ENCODE assay signal across 16 cellular contexts in genomic region chr2:230930149-230930780, GRCh38. TPM values are rescaled to one million over a fixed set of nuclear protein-coding genes. Genes with fewer than 3 reads are reported as not detected.
A peak's percentile ranks its signal among the peaks of the same experiment; 100 is the strongest.
DNase-seq lines count a peak whose midpoint lies in the region; ATAC-seq, FAIRE-seq and TF ChIP-seq lines count a peak whose summit lies in the region.
"Had no signal": no experiment of that assay in that cellular context is flagged by ENCODE, and none has a peak within 500 bp of the region (broad histone marks: within the 10 kb centered on the region; RNA-seq: fewer than 3 reads in every experiment).

No MANE protein-coding gene starts in this region.

- no peak overlapping the region for H2AFZ ChIP-seq in H1 (ENCODE audit: low read length)

- peaks cover 12% of the 10 kb centered on the region for H3K27me3 Mint-ChIP-seq in T-helper 2 cell treated with Interferon-gamma antibody and Interleukin-4, amounts not matched to agents 5 μg/mL and 100 μg/mL, for 36 hours (ENCODE audit: low read depth)

- POLR2A ChIA-PET in H1 (lab: Charles Lee; ENCODE audit: partially characterized antibody), result interaction anchor here (1.2 kb wide), 1 partner anchor 63 kb away, joined by 3 read pairs; no protein-coding TSS in a partner anchor

- no peak for TF ChIP-seq POLR2A in H1 (IDR thresholded peaks at IDR 0.05; ENCODE audit: control extremely low read depth in 1 of 2, low read depth in 2 of 2, low read length in 2 of 2)

- H3K56ac ChIP-seq in H1 (replicated peaks; ENCODE audit: insufficient read length, low read depth, low read length), result no peak overlapping the region

- CTCF ChIA-PET in H1 (lab: Charles Lee; ENCODE audit: partially characterized antibody), result interaction anchor here (0.7 to 15.3 kb wide), 7 partner anchors 10 to 318 kb away, joined by 3 to 332 read pairs (median 4); no protein-coding TSS in a partner anchor

- H2BK20ac ChIP-seq in H1 (ENCODE audit: low read length), result no peak overlapping the region

- no peak overlapping the region for H3K9ac ChIP-seq in BLaER1 treated with 17β-estradiol and CSF1 and Interleukin-3, amounts not matched to agents 10 nM and 100 nM
- H3K9ac ChIP-seq in H1 (replicated peaks in 1 of 4; ENCODE audit: extremely low read depth in 1 of 4, low read depth in 3 of 4, low read length in 3 of 4), result no peak overlapping the region

- in situ Hi-C loops in G401 (cut with HindIII; ENCODE audit: low sequenced_read_pairs), result no loop called here

- no peak overlapping the region for H3K14ac ChIP-seq in H1 (ENCODE audit: insufficient read length)

- no peak overlapping the region for H3K23ac ChIP-seq in H1 (ENCODE audit: insufficient read length)

- no peak overlapping the region for H2BK120ac ChIP-seq in H1 (replicated peaks; ENCODE audit: low read depth, low read length)

- DNase-seq in DMS 273 treated with DMSO at 0.1 percent for 48 hours (lab: John Stamatoyannopoulos, UW) (peak; percentile 4), H1 (ENCODE audit: low read depth in 1 of 2, low spot score in 2 of 2) (no peak), omental fat pad (ENCODE audit: low spot score) (peak; percentile 1), cerebellar cortex (ENCODE audit: low spot score) (no peak), G401 (ENCODE audit: low spot score) (no peak)
- no peak for DNase-seq in T-helper 2 cell treated with Interferon-gamma antibody and Interleukin-4, amounts not matched to agents 5 μg/mL and 100 μg/mL, for 36 hours (ENCODE audit: low spot score)
- DNase-seq: CD8-positive, alpha-beta memory T cell; NCI-H1048; NCI-H1694; NCI-H510A; NCI-H82; Right ventricle myocardium superior had no signal

- no peaks in the 10 kb centered on the region for H4K20me1 ChIP-seq in BLaER1 treated with 17β-estradiol and CSF1 and Interleukin-3, amounts not matched to agents 10 nM and 100 nM
- H4K20me1 ChIP-seq in H1 (replicated peaks in 1 of 2; ENCODE audit: control insufficient read depth in 1 of 2, insufficient read depth in 2 of 2, low read length in 2 of 2), result no peaks in the 10 kb centered on the region

- H3K27ac Mint-ChIP-seq in T-helper 2 cell treated with Interferon-gamma antibody and Interleukin-4, amounts not matched to agents 5 μg/mL and 100 μg/mL, for 36 hours, result no peak overlapping the region
- H3K27ac Mint-ChIP-seq: B cell had no signal

- no peak for ATAC-seq in omental fat pad (ENCODE audit: low FRiP score)
- ATAC-seq: Panc1 had no signal

- H3K9me3 ChIP-seq in BLaER1 treated with 17β-estradiol and CSF1 and Interleukin-3, amounts not matched to agents 10 nM and 100 nM (replicated peaks in 1 of 11), result peaks cover 0 to 5% (median 2%) of the 10 kb centered on the region in 11 experiments; a peak in 15 of 22 replicates
- no peaks in the 10 kb centered on the region for H3K9me3 ChIP-seq in H1 (ENCODE audit: insufficient read depth in 2 of 2, low read depth in 1 of 2, low read length in 1 of 2)

- peaks cover 9% of the 10 kb centered on the region for H3K4me1 Mint-ChIP-seq in T-helper 2 cell treated with Interferon-gamma antibody and Interleukin-4, amounts not matched to agents 5 μg/mL and 100 μg/mL, for 36 hours (ENCODE audit: low read depth)

- no peak overlapping the region for H3K4me3 Mint-ChIP-seq in T-helper 2 cell treated with Interferon-gamma antibody and Interleukin-4, amounts not matched to agents 5 μg/mL and 100 μg/mL, for 36 hours
- H3K4me3 Mint-ChIP-seq: B cell had no signal

- TF ChIP-seq CTCF in H1 (IDR thresholded peaks at IDR 0.05; ENCODE audit: control extremely low read depth in 1 of 3, insufficient read depth in 1 of 3, low read depth in 1 of 3, low read length in 3 of 3) (no peak), omental fat pad (IDR thresholded peaks at IDR 0.05) (no peak)

- H4K5ac ChIP-seq in H1 (ENCODE audit: insufficient read length, low read depth, low read length), result no peak overlapping the region

- H3K79me2 ChIP-seq in H1 (ENCODE audit: control insufficient read depth in 1 of 2, insufficient read depth in 2 of 2, low read length in 2 of 2), result no peaks in the 10 kb centered on the region

- no peak overlapping the region for H3K27ac ChIP-seq in BLaER1 treated with 17β-estradiol and CSF1 and Interleukin-3, amounts not matched to agents 10 nM and 100 nM
- no peak overlapping the region for H3K27ac ChIP-seq in H1 (ENCODE audit: low read depth, low read length)

- H2BK15ac ChIP-seq in H1 (ENCODE audit: low read length), result no peak overlapping the region

- TF ChIP-seq EP300 in H1 (IDR thresholded peaks at IDR 0.05; ENCODE audit: borderline replicate concordance in 1 of 2, low read depth in 2 of 2, low read length in 2 of 2), result no peak

- H3K18ac ChIP-seq in H1 (ENCODE audit: extremely low read depth, low read length), result no peak overlapping the region

- H3K4me1 ChIP-seq in BLaER1 treated with 17β-estradiol and CSF1 and Interleukin-3, amounts not matched to agents 10 nM and 100 nM, result peaks cover 18 to 77% (median 65%) of the 10 kb centered on the region in 10 experiments
- peaks cover 0 to 9% (median 4%) of the 10 kb centered on the region in 4 experiments; a peak in 3 of 7 replicates for H3K4me1 ChIP-seq in H1 (replicated peaks in 1 of 4; ENCODE audit: control insufficient read depth in 3 of 4, insufficient read depth in 4 of 4, low read length in 3 of 4)

- no peaks in the 10 kb centered on the region for H3K36me3 Mint-ChIP-seq in T-helper 2 cell treated with Interferon-gamma antibody and Interleukin-4, amounts not matched to agents 5 μg/mL and 100 μg/mL, for 36 hours (ENCODE audit: low read depth)
- H3K36me3 Mint-ChIP-seq: CD8-positive, alpha-beta memory T cell had no signal

- 94% methylated on average over 7 of the region's 7 CpGs; no CpG with 5 or more reads in 1 of the 2 experiments for WGBS in H1 (ENCODE audit: extremely low coverage in 1 of 2, insufficient coverage in 1 of 2, insufficient read length in 1 of 2, insufficient replicate concordance in 2 of 2, low coverage in 1 of 2, low lambda C conversion rate in 2 of 2, missing lambda C conversion rate in 1 of 2), 2 experiments

- no peaks in the 10 kb centered on the region for H3K79me1 ChIP-seq in H1 (ENCODE audit: low read depth, low read length)

- no peak overlapping the region for H4K91ac ChIP-seq in H1 (replicated peaks; ENCODE audit: insufficient read length, low read length)

- peak overlapping the region in 8 of 11 experiments; percentile 2 to 45 (median 22); a peak in 8 of 22 replicates for H3K4me2 ChIP-seq in BLaER1 treated with 17β-estradiol and CSF1 and Interleukin-3, amounts not matched to agents 10 nM and 100 nM
- H3K4me2 ChIP-seq in H1 (ENCODE audit: insufficient read depth in 1 of 2, low read depth in 2 of 2, low read length in 2 of 2), result no peak overlapping the region

- no peak for FAIRE-seq in H1 (lab: Jason Lieb, UNC)
- FAIRE-seq: HTR-8/SVneo had no signal

- H3K36me3 ChIP-seq in BLaER1 treated with 17β-estradiol and CSF1 and Interleukin-3, amounts not matched to agents 10 nM and 100 nM, result no peaks in the 10 kb centered on the region
- no peaks in the 10 kb centered on the region for H3K36me3 ChIP-seq in H1 (ENCODE audit: control insufficient read depth in 2 of 4, insufficient read depth in 4 of 4, low read length in 3 of 4)

- H2BK12ac ChIP-seq in H1 (ENCODE audit: low read depth, low read length), result no peak overlapping the region

- H4K8ac ChIP-seq in H1 (ENCODE audit: extremely low read depth, insufficient read depth, low read length), result 0 out of 2 replicates have a peak overlapping the region, but pooled peaks have one; percentile 75

- no peak overlapping the region for H3K4me3 ChIP-seq in BLaER1 treated with 17β-estradiol and CSF1 and Interleukin-3, amounts not matched to agents 10 nM and 100 nM
- no peak overlapping the region for H3K4me3 ChIP-seq in H1 (ENCODE audit: extremely low read depth in 1 of 4, insufficient read depth in 2 of 4, low read depth in 3 of 4, low read length in 4 of 4)

- no peaks in the 10 kb centered on the region for H3K27me3 ChIP-seq in BLaER1 treated with 17β-estradiol and CSF1 and Interleukin-3, amounts not matched to agents 10 nM and 100 nM
- no peaks in the 10 kb centered on the region for H3K27me3 ChIP-seq in H1 (replicated peaks in 1 of 4; ENCODE audit: control insufficient read depth in 3 of 4, extremely low read depth in 1 of 4, insufficient read depth in 3 of 4, low read length in 3 of 4)

- H2AK5ac ChIP-seq in H1 (ENCODE audit: low read depth, low read length), result no peak overlapping the region

- no peaks in the 10 kb centered on the region for H3K9me3 Mint-ChIP-seq in T-helper 2 cell treated with Interferon-gamma antibody and Interleukin-4, amounts not matched to agents 5 μg/mL and 100 μg/mL, for 36 hours

- no peak overlapping the region for H2BK5ac ChIP-seq in H1 (ENCODE audit: low read depth, low read length)

- TF ChIP-seq RAD21 in H1 (IDR thresholded peaks at IDR 0.05 in 1 of 2, conservative IDR thresholded peaks at IDR 0.05 in 1 of 2; ENCODE audit: low read depth in 2 of 2, low read length in 2 of 2), result no peak

- no peaks in the 10 kb centered on the region for H3K23me2 ChIP-seq in H1 (ENCODE audit: low read depth, low read length)

- no peak overlapping the region for H3K4ac ChIP-seq in H1 (replicated peaks; ENCODE audit: insufficient read length, low read depth, low read length)

TF ChIP-seq in H1, 55 proteins besides CTCF, POLR2A, EP300 and RAD21 (continues in another document):
- TF ChIP-seq RBBP5 (IDR thresholded peaks at IDR 0.05; ENCODE audit: borderline replicate concordance, low read depth, low read length) (no peak), ATF2 (IDR thresholded peaks at IDR 0.05; ENCODE audit: low read length) (no peak), YY1 (IDR thresholded peaks at IDR 0.05; ENCODE audit: low read depth, low read length) (no peak)

RNA-seq across cellular contexts. Expression of gene GPR55, which starts 5.2 kb away (rescaled TPM):
- total RNA-seq in H1 (2021; fragmentation: NEBNext Ultra II Directional; extraction: Animal tissue kit (Norgen Biotek cat#: 25700)), result not detected in 2 replicates
- not detected in 2 replicates for polyA plus RNA-seq in H1 (2011; rRNA removed)
- polyA plus RNA-seq in H1 (2011; cell fraction: cytosol; rRNA removed), result not detected
- not detected for polyA plus RNA-seq in H1 (2011; cell fraction: nucleus; rRNA removed)
- not detected in 4 replicates for polyA plus RNA-seq in H1 (2012, experiment 1 of 2)
- not detected for polyA plus RNA-seq in H1 (2012, experiment 2 of 2)
- not detected for polyA plus RNA-seq in H1 (2013, experiment 1 of 2)
- not detected for polyA plus RNA-seq in H1 (2013, experiment 2 of 2)
- polyA minus RNA-seq in H1 (2011; rRNA and poly(A)+ RNA removed), result not detected in 2 replicates
- not detected for polyA minus RNA-seq in H1 (2011; cell fraction: cytosol; rRNA and poly(A)+ RNA removed)
- polyA minus RNA-seq in H1 (2011; cell fraction: nucleus; rRNA and poly(A)+ RNA removed), result not detected
- total RNA-seq in omental fat pad, result under 1 TPM in 2 of 4 donors, not detected in 2; 0.12 to 0.19 TPM
- total RNA-seq in G401 (2014; rRNA removed; shearing (Covaris generic)), result not detected in 2 replicates
- total RNA-seq: Right ventricle myocardium superior had no signal

Comparison
In these comparisons a context has a peak if more than half of its experiments do, and no peak if none do; other contexts are left out.
1. H3K4me2 ChIP-seq: peak in BLaER1 treated with 17β-estradiol and CSF1 and Interleukin-3, amounts not matched to agents 10 nM and 100 nM (8 of 11); none in H1 (0 of 2).
2. DNase-seq: peak in DMS 273 treated with DMSO at 0.1 percent for 48 hours (single experiment) and omental fat pad (single experiment); none in H1 (0 of 2), cerebellar cortex (single experiment), T-helper 2 cell treated with Interferon-gamma antibody and Interleukin-4, amounts not matched to agents 5 μg/mL and 100 μg/mL, for 36 hours (single experiment) and G401 (single experiment).